In the genomic region with DNA sequence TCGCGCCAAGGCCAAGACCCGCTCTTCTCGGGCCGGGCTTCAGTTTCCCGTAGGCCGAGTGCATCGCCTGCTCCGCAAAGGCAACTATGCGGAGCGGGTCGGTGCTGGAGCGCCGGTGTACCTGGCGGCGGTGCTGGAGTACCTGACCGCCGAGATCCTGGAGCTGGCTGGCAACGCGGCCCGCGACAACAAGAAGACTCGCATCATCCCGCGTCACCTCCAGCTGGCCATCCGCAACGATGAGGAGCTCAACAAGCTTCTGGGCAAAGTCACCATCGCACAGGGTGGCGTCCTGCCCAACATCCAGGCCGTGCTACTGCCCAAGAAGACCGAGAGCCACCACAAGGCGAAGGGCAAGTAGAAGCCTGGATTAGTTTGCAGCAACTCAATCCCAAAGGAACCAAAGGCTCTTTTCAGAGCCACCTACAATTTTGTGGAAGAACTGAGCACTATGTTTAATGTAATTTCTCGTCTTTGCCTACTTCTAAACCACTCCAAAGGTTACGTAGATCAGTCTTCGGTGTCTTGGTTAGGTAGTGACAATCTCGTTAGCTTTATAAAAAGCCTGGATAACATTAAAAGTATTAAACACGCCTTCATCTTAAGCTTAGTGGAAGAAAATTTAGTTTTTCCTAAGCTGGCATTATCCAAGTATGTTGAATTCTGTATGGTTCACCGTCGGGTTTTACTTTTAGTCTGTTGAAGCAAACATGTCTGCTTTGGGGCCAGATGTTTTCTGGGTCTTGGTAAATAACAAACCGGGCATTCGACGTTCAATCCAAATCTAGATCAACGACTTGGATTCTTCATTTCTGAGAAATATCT, we compare ENCODE assay signal across 8 cellular contexts.
DNase-seq lines count a peak whose midpoint lies in the region; ATAC-seq and TF ChIP-seq lines count a peak whose summit lies in the region.
"Not testable (repeated sequence)": the region's sequence is repeated elsewhere in the genome, so short reads cannot be mapped to it uniquely, and the experiment has no call there.

No MANE protein-coding gene starts in this region.

- not testable (repeated sequence) for H3K9me3 ChIP-seq in Caco-2; KOPT-K1 (ENCODE audit: insufficient read depth, low read length, poor library complexity, severe bottlenecking); RWPE2 (ENCODE audit: severe bottlenecking); fibroblast of lung (ENCODE audit: control insufficient read depth, insufficient read depth, low read depth, low read length); mesenchymal stem cell (ENCODE audit: control insufficient read depth, low read length)

- peaks cover 73% of the 10 kb centered on the region for H3K36me3 Mint-ChIP-seq in Caco-2 (ENCODE audit: insufficient read depth, unreplicated experiment)
- H3K36me3 Mint-ChIP-seq in activated naive CD4-positive, alpha-beta T cell treated with anti-CD3 and anti-CD28 coated beads, Interleukin-2, amount 50 U/mL, for 24 hours; stimulated activated memory B cell treated with anti-CD40 and anti-IgM and Interleukin-4, amounts not matched to agents 10 μg/mL and 1 μg/mL and 100 μg/mL, for 72 hours: not testable (repeated sequence)

- H3K27ac Mint-ChIP-seq in Caco-2 (ENCODE audit: unreplicated experiment) = peak overlapping the region; percentile 97
- peak overlapping the region; percentile 95 for H3K27ac Mint-ChIP-seq in activated naive CD4-positive, alpha-beta T cell treated with anti-CD3 and anti-CD28 coated beads, Interleukin-2, amount 50 U/mL, for 24 hours
- peak overlapping the region; percentile 89 for H3K27ac Mint-ChIP-seq in stimulated activated memory B cell treated with anti-CD40 and anti-IgM and Interleukin-4, amounts not matched to agents 10 μg/mL and 1 μg/mL and 100 μg/mL, for 72 hours

- not testable (repeated sequence) for H3K36me3 ChIP-seq in Caco-2 (ENCODE audit: control insufficient read depth, insufficient read depth, low read length); KOPT-K1 (ENCODE audit: insufficient read depth, low read length); RWPE2 (ENCODE audit: low read depth); fibroblast of lung (ENCODE audit: control insufficient read depth, insufficient read depth, low read length); mesenchymal stem cell (ENCODE audit: control insufficient read depth in 1 of 2, insufficient read depth in 2 of 2, low read depth in 1 of 2, low read length in 2 of 2)

- H3K9me3 Mint-ChIP-seq in Caco-2 (ENCODE audit: unreplicated experiment); activated naive CD4-positive, alpha-beta T cell treated with anti-CD3 and anti-CD28 coated beads, Interleukin-2, amount 50 U/mL, for 24 hours; stimulated activated memory B cell treated with anti-CD40 and anti-IgM and Interleukin-4, amounts not matched to agents 10 μg/mL and 1 μg/mL and 100 μg/mL, for 72 hours: not testable (repeated sequence)

- not testable (repeated sequence) for H2BK5ac ChIP-seq in mesenchymal stem cell (ENCODE audit: low read depth, low read length, poor library complexity, severe bottlenecking)

- POLR2A ChIA-PET in Caco-2 (lab: Charles Lee) = interaction anchor here (0.6 to 4.8 kb wide), 17 partner anchors 13 to 1684 kb away, joined by 3 to 114 read pairs (median 9); a partner anchor contains a TSS

- H3K4me1 ChIP-seq in Caco-2 = peaks cover 20% of the 10 kb centered on the region
- H3K4me1 ChIP-seq in RWPE2 (ENCODE audit: insufficient read depth, poor library complexity, severe bottlenecking); fibroblast of lung (ENCODE audit: control insufficient read depth, extremely low read depth, insufficient read depth, low read length); mesenchymal stem cell (ENCODE audit: control insufficient read depth, insufficient read depth, low read depth, low read length): not testable (repeated sequence)

- not testable (repeated sequence) for H4K8ac ChIP-seq in mesenchymal stem cell (ENCODE audit: low read length)

- 1% methylated on average over 4 of the region's 43 CpGs for WGBS in mesenchymal stem cell

- peak overlapping the region; percentile 78 for H3K4me3 ChIP-seq in Caco-2 (ENCODE audit: low read depth, low read length)
- peak overlapping the region; percentile 55 for H3K4me3 ChIP-seq in RWPE2 (ENCODE audit: severe bottlenecking)
- H3K4me3 ChIP-seq in fibroblast of lung (replicated peaks in 1 of 4; ENCODE audit: control extremely low read depth in 1 of 4, insufficient read depth in 1 of 4, low read depth in 3 of 4, low read length in 4 of 4) = peak overlapping the region; percentile 65 to 89 (median 71)
- peak overlapping the region; percentile 60 to 87 for H3K4me3 ChIP-seq in mesenchymal stem cell (ENCODE audit: insufficient read depth in 1 of 2, low read depth in 1 of 2, low read length in 2 of 2)

- peak overlapping the region; percentile 11 to 64 for H3K4ac ChIP-seq in mesenchymal stem cell (ENCODE audit: low read depth in 1 of 2, low read length in 2 of 2)

- H2BK12ac ChIP-seq in mesenchymal stem cell (ENCODE audit: low read length in 2 of 2) = not testable (repeated sequence)

- H3K14ac ChIP-seq in mesenchymal stem cell (ENCODE audit: low read length in 2 of 2) = not testable (repeated sequence)

- intact Hi-C loops in Caco-2 (cut with micrococcal nuclease; ENCODE audit: unreplicated experiment) = loop anchor here (2.0 to 5.0 kb wide), 2 partner anchors 86 to 1611 kb away; a partner anchor contains a TSS

- BruUV-seq in Caco-2 (replicated peaks; lab: Mats Ljungman, UMichigan) = TSS peak; percentile 88

- H3K4me3 Mint-ChIP-seq in Caco-2 (ENCODE audit: unreplicated experiment) = peak overlapping the region; percentile 87
- peak overlapping the region; percentile 97 for H3K4me3 Mint-ChIP-seq in activated naive CD4-positive, alpha-beta T cell treated with anti-CD3 and anti-CD28 coated beads, Interleukin-2, amount 50 U/mL, for 24 hours
- H3K4me3 Mint-ChIP-seq in stimulated activated memory B cell treated with anti-CD40 and anti-IgM and Interleukin-4, amounts not matched to agents 10 μg/mL and 1 μg/mL and 100 μg/mL, for 72 hours = peak overlapping the region; percentile 92

- H3K27me3 ChIP-seq in Caco-2 (replicated peaks; ENCODE audit: control insufficient read depth, insufficient read depth, low read length); RWPE2 (ENCODE audit: insufficient read depth, poor library complexity, severe bottlenecking); fibroblast of lung (ENCODE audit: control insufficient read depth, insufficient read depth, low read length); mesenchymal stem cell (ENCODE audit: control insufficient read depth in 1 of 2, insufficient read depth in 1 of 2, low read length in 2 of 2): not testable (repeated sequence)

- H3K23ac ChIP-seq in mesenchymal stem cell (ENCODE audit: low read length in 2 of 2) = peak overlapping the region in 1 of 2 experiments; percentile 79

- not testable (repeated sequence) for H2BK15ac ChIP-seq in mesenchymal stem cell (ENCODE audit: low read depth, poor library complexity, severe bottlenecking)

- not testable (repeated sequence) for H3K79me1 ChIP-seq in mesenchymal stem cell (replicated peaks; ENCODE audit: low read length, poor library complexity, severe bottlenecking)

- H3K9ac ChIP-seq in fibroblast of lung (ENCODE audit: insufficient read depth, low read length) = peak overlapping the region; percentile 54
- peak overlapping the region; percentile 89 for H3K9ac ChIP-seq in mesenchymal stem cell (ENCODE audit: low read length)

- not testable (repeated sequence) for H3K27me3 Mint-ChIP-seq in Caco-2 (ENCODE audit: insufficient read depth, unreplicated experiment); activated naive CD4-positive, alpha-beta T cell treated with anti-CD3 and anti-CD28 coated beads, Interleukin-2, amount 50 U/mL, for 24 hours
- peaks cover 12% of the 10 kb centered on the region for H3K27me3 Mint-ChIP-seq in stimulated activated memory B cell treated with anti-CD40 and anti-IgM and Interleukin-4, amounts not matched to agents 10 μg/mL and 1 μg/mL and 100 μg/mL, for 72 hours

- H2AK5ac ChIP-seq in mesenchymal stem cell (ENCODE audit: low read length, severe bottlenecking) = not testable (repeated sequence)

- CTCF ChIA-PET in Caco-2 (lab: Charles Lee) = interaction anchor here (0.5 to 1.5 kb wide), 2 partner anchors 12 to 681 kb away, joined by 3 to 17 read pairs; no protein-coding TSS in a partner anchor

- peak overlapping the region; percentile 86 for H3K4me2 ChIP-seq in fibroblast of lung (ENCODE audit: extremely low read depth, insufficient read depth, low read length)
- peak overlapping the region; percentile 85 for H3K4me2 ChIP-seq in mesenchymal stem cell (ENCODE audit: low read length, poor library complexity, severe bottlenecking)

- not testable (repeated sequence) for DNase-seq in Caco-2; RWPE2 (ENCODE audit: low spot score)
- peak; percentile 54 to 57 for DNase-seq in fibroblast of lung (ENCODE audit: low read depth in 2 of 2)
- DNase-seq in mesenchymal stem cell = peak; percentile 70

- H3K4me1 Mint-ChIP-seq in Caco-2 (ENCODE audit: low read depth, unreplicated experiment) = peaks cover 25% of the 10 kb centered on the region
- H3K4me1 Mint-ChIP-seq in activated naive CD4-positive, alpha-beta T cell treated with anti-CD3 and anti-CD28 coated beads, Interleukin-2, amount 50 U/mL, for 24 hours = peaks cover 46% of the 10 kb centered on the region
- H3K4me1 Mint-ChIP-seq in stimulated activated memory B cell treated with anti-CD40 and anti-IgM and Interleukin-4, amounts not matched to agents 10 μg/mL and 1 μg/mL and 100 μg/mL, for 72 hours = peaks cover 38% of the 10 kb centered on the region

- peak overlapping the region; percentile 64 for H2AFZ ChIP-seq in fibroblast of lung (ENCODE audit: low read length)
- H2AFZ ChIP-seq in mesenchymal stem cell (ENCODE audit: low read depth, low read length) = not testable (repeated sequence)

- H3K18ac ChIP-seq in mesenchymal stem cell (ENCODE audit: low read depth in 1 of 2, low read length in 2 of 2) = peak overlapping the region; percentile 37 to 54

- not testable (repeated sequence) for H4K20me1 ChIP-seq in fibroblast of lung (ENCODE audit: control insufficient read depth, extremely low read depth, insufficient read depth, low read length)

- H2BK120ac ChIP-seq in mesenchymal stem cell (ENCODE audit: low read depth, low read length) = not testable (repeated sequence)

- H3K79me2 ChIP-seq in fibroblast of lung (ENCODE audit: control insufficient read depth, insufficient read depth, low read length) = not testable (repeated sequence)

- not testable (repeated sequence) for H4K91ac ChIP-seq in mesenchymal stem cell (ENCODE audit: low read length)

- peak overlapping the region; percentile 96 for H3K27ac ChIP-seq in KOPT-K1 (ENCODE audit: low read depth, low read length, poor library complexity, severe bottlenecking)
- H3K27ac ChIP-seq in RWPE2 (ENCODE audit: poor library complexity, severe bottlenecking) = peak overlapping the region; percentile 91
- peak overlapping the region; percentile 86 for H3K27ac ChIP-seq in fibroblast of lung (ENCODE audit: insufficient read depth, low read length)
- H3K27ac ChIP-seq in mesenchymal stem cell (ENCODE audit: low read length, poor library complexity, severe bottlenecking) = peak overlapping the region; percentile 81

- TF ChIP-seq CTCF in Caco-2 (IDR thresholded peaks at IDR 0.05; ENCODE audit: insufficient read depth in 1 of 2, low read depth in 1 of 2, low read length in 1 of 2, severe bottlenecking in 1 of 2, unreplicated experiment in 1 of 2); RWPE2 (IDR thresholded peaks at IDR 0.05; ENCODE audit: poor library complexity, severe bottlenecking); fibroblast of lung (conservative IDR thresholded peaks at IDR 0.05 in 1 of 2, IDR thresholded peaks at IDR 0.05 in 1 of 2; ENCODE audit: low read depth in 1 of 2, low read length in 2 of 2): not testable (repeated sequence)

- ATAC-seq in GM21786 (IDR thresholded peaks at IDR 0.05; ENCODE audit: unreplicated experiment) = peak; percentile 10
- ATAC-seq in RWPE2 (ENCODE audit: low read depth) = peak; percentile 0; the same call in 1 of the 3 replicates
- ATAC-seq in stimulated activated memory B cell treated with anti-CD40 and anti-IgM and Interleukin-4, amounts not matched to agents 10 μg/mL and 1 μg/mL and 100 μg/mL, for 72 hours = not testable (repeated sequence)
